In the genomic region with DNA sequence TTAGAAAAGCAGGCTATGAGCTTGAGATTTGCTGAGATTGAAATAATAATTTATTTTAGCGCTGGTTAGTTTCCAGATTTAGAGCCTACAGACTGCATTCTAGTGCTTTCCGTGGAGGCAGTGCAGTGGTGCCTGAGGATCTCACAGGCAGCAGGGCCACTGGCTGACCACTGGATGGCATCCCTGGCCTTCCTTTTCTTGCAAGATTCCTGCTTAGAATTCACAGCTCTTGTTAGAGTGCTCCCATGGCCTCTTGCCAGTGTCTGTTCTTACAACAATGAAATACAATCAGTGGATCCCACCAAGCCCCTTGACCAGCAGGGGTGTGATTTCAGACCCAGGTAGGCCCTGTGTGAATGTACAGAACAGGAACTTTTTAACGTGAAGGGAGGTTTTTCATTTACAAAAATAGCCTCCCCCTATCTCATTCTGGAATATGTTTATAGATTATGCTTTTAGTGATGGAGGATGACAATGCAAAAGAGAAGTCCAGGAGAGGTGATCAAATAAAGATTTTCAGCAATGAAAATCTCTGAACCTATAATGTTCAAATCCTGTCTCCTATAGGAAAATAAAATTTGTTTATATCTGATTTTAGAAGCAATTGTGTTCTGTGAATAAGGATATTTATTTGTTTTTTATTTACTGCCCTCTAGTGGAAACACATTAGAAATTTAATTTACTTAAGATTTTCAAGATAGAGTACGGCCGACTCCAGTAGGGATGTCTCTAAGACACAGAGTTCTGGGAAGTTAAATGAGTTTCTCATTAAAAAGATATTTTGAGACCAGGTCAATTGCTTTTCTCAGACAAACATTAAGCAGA, we compare ENCODE assay signal across 8 cellular contexts.
DNase-seq lines count a peak whose midpoint lies in the region; ATAC-seq, FAIRE-seq and TF ChIP-seq lines count a peak whose summit lies in the region.

No MANE protein-coding gene starts in this region.

- H3K36me3 Mint-ChIP-seq in activated naive CD4-positive, alpha-beta T cell treated with anti-CD3 and anti-CD28 coated beads, Interleukin-2, amount 50 U/mL, for 72 hours = no peaks in the 10 kb centered on the region

- no peak overlapping the region for H3K27ac Mint-ChIP-seq in activated naive CD4-positive, alpha-beta T cell treated with anti-CD3 and anti-CD28 coated beads, Interleukin-2, amount 50 U/mL, for 72 hours

- ATAC-seq in omental fat pad (ENCODE audit: low FRiP score) (no peak), GM21526 (IDR thresholded peaks at IDR 0.05; ENCODE audit: low FRiP score, unreplicated experiment) (no peak)
- ATAC-seq in activated naive CD4-positive, alpha-beta T cell treated with anti-CD3 and anti-CD28 coated beads, Interleukin-2, amount 50 U/mL, for 72 hours = no peak

- no peak overlapping the region for H3K4me2 ChIP-seq in DOHH2 (ENCODE audit: low read length)

- TF ChIP-seq CTCF in DOHH2 (IDR thresholded peaks at IDR 0.05; ENCODE audit: low read depth, low read length, poor library complexity, severe bottlenecking) (peak; percentile 43), bronchial epithelial cell (IDR thresholded peaks at IDR 0.05; ENCODE audit: insufficient read depth, low read length, severe bottlenecking) (no peak), omental fat pad (IDR thresholded peaks at IDR 0.05) (no peak), coronary artery (IDR thresholded peaks at IDR 0.05) (no peak)

- FAIRE-seq in bronchial epithelial cell (lab: Jason Lieb, UNC) = no peak

- H3K79me2 ChIP-seq in DOHH2 (ENCODE audit: control insufficient read depth, low read length) = no peaks in the 10 kb centered on the region

- H3K9me3 ChIP-seq in DOHH2 (ENCODE audit: control insufficient read depth, insufficient read depth, low read length) = no peaks in the 10 kb centered on the region

- DNase-seq in NCI-H2081 (lab: John Stamatoyannopoulos, UW) (peak; percentile 41 to 67), bronchial epithelial cell (ENCODE audit: low read depth) (peak; percentile 24), myocyte (ENCODE audit: low read depth) (peak; percentile 11), omental fat pad (ENCODE audit: low spot score) (no peak), coronary artery (ENCODE audit: low spot score) (no peak)
- no peak for DNase-seq in activated naive CD4-positive, alpha-beta T cell treated with anti-CD3 and anti-CD28 coated beads, Interleukin-2, amount 50 U/mL, for 72 hours (ENCODE audit: low spot score in 2 of 2)

- H3K4me1 ChIP-seq in DOHH2 (ENCODE audit: control insufficient read depth, low read length) = no peaks in the 10 kb centered on the region

- H3K9me2 ChIP-seq in DOHH2 (replicated peaks; ENCODE audit: control insufficient read depth, low read length) = no peaks in the 10 kb centered on the region

- H3K27ac ChIP-seq in DOHH2 (ENCODE audit: low read depth, low read length) (no peak overlapping the region), coronary artery (no peak overlapping the region)

- no peaks in the 10 kb centered on the region for H3K36me3 ChIP-seq in DOHH2 (ENCODE audit: control insufficient read depth, low read length)
- H3K36me3 ChIP-seq in bronchial epithelial cell (ENCODE audit: control insufficient read depth, insufficient read depth, low read length) = no peaks in the 10 kb centered on the region

- H3F3A ChIP-seq in DOHH2 (ENCODE audit: control insufficient read depth, insufficient read depth) = no peaks in the 10 kb centered on the region

- H3K27me3 ChIP-seq in DOHH2 (ENCODE audit: control insufficient read depth, low read length) (no peaks in the 10 kb centered on the region), bronchial epithelial cell (ENCODE audit: control insufficient read depth, insufficient read depth, low read length) (no peaks in the 10 kb centered on the region)

- H3K4me3 ChIP-seq in DOHH2 (ENCODE audit: low read length) = no peak overlapping the region
- no peak overlapping the region for H3K4me3 ChIP-seq in bronchial epithelial cell (ENCODE audit: low read depth, low read length)
- no peak overlapping the region for H3K4me3 ChIP-seq in coronary artery

- peaks cover 6 to 11% of the 10 kb centered on the region in 2 donors for H3K9me3 Mint-ChIP-seq in activated naive CD4-positive, alpha-beta T cell treated with anti-CD3 and anti-CD28 coated beads, Interleukin-2, amount 50 U/mL, for 72 hours

- no peaks in the 10 kb centered on the region for H4K20me1 ChIP-seq in DOHH2 (ENCODE audit: control insufficient read depth, insufficient read depth, low read depth, low read length)

Comparison
In these comparisons a context has a peak if more than half of its experiments do, and no peak if none do; other contexts are left out.
1. DNase-seq: peak in NCI-H2081 (2 of 2), bronchial epithelial cell (single experiment) and myocyte (single experiment); none in omental fat pad (single experiment), activated naive CD4-positive, alpha-beta T cell treated with anti-CD3 and anti-CD28 coated beads, Interleukin-2, amount 50 U/mL, for 72 hours (0 of 2) and coronary artery (single experiment).